ENCODE assay signal across 32 cellular contexts in the genomic region with DNA sequence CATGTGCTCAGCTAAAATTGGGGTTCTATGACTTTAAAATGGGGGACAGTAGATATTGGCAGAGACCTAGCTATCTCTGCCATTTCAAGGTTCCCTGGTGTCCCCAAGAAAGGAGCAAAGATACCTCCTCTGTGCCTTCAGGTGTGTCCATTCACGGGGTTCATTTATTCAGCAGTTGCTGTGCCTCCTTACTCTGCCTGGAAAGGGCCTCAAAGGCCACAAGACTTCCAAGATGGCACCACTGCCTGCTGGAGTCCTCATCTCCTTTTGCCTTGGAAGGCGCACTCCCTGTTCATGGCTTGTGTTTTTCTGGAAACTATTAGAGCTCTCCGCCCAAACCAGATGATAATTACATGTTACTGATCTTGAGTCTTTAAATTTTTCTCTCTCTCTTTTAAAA. TPM values are rescaled to one million over a fixed set of nuclear protein-coding genes. Genes with fewer than 3 reads are reported as not detected.
"Had no signal": no experiment of that assay in that cellular context is flagged by ENCODE, and none has a peak within 500 bp of the region (broad histone marks: within the 10 kb centered on the region; RNA-seq: fewer than 3 reads in every experiment).

No MANE protein-coding gene starts in this region.

- H3K36me3 ChIP-seq: adrenal gland, esophagus muscularis mucosa, gastroesophageal sphincter, heart right ventricle had no signal

- DNase-seq: activated CD4-positive, alpha-beta memory T cell treated with anti-CD3 and anti-CD28 coated beads for 36 hours; activated CD4-positive, alpha-beta T cell treated with anti-CD3 and anti-CD28 coated beads for 36 hours; activated CD4-positive, alpha-beta T cell treated with anti-CD3 and anti-CD28 coated beads, Interleukin-2, amount 10 ng/mL, durations not matched to agents 24 days and 14 days; activated CD4-positive, CD25-positive, alpha-beta regulatory T cell; activated CD4-positive, CD25-positive, alpha-beta regulatory T cell treated with anti-CD3 and anti-CD28 coated beads, Interleukin-2, amount 50 U/mL, for 72 hours; activated CD8-positive, alpha-beta T cell treated with anti-CD3 and anti-CD28 coated beads, Interleukin-2, amount 10 ng/mL, durations not matched to agents 7 days and 5 days; activated effector memory CD4-positive, alpha-beta T cell treated with anti-CD3 and anti-CD28 coated beads, Interleukin-2, amount 50 U/mL, for 16 hours; activated naive CD4-positive, alpha-beta T cell treated with anti-CD3 and anti-CD28 coated beads for 36 hours; activated naive CD8-positive, alpha-beta T cell treated with anti-CD3 and anti-CD28 coated beads for 36 hours; activated naive CD8-positive, alpha-beta T cell treated with anti-CD3 and anti-CD28 coated beads, Interleukin-2, amount 50 U/mL, for 24 hours; activated T-cell treated with anti-CD3 and anti-CD28 coated beads, Interleukin-2, amount 50 U/mL, for 4 hours; adrenal gland; amygdala; aorta; body of pancreas; caudate nucleus; dermis blood vessel endothelial cell; effector CD4-positive, alpha-beta T cell; effector memory CD8-positive, alpha-beta T cell; erythroblast; foreskin melanocyte; heart right ventricle; T-helper 1 cell; T-helper 2 cell had no signal

- H3K9me3 ChIP-seq: adrenal gland, body of pancreas had no signal

- H3K27ac Mint-ChIP-seq: activated CD4-positive, alpha-beta memory T cell treated with anti-CD3 and anti-CD28 coated beads for 36 hours; activated CD4-positive, alpha-beta T cell treated with anti-CD3 and anti-CD28 coated beads for 36 hours; activated CD4-positive, alpha-beta T cell treated with anti-CD3 and anti-CD28 coated beads, Interleukin-2, amount 10 ng/mL, durations not matched to agents 24 days and 14 days; activated CD8-positive, alpha-beta T cell treated with anti-CD3 and anti-CD28 coated beads, Interleukin-2, amount 10 ng/mL, durations not matched to agents 7 days and 5 days; activated naive CD4-positive, alpha-beta T cell treated with anti-CD3 and anti-CD28 coated beads for 36 hours; activated naive CD4-positive, alpha-beta T cell treated with anti-CD3 and anti-CD28 coated beads, Interleukin-2, amount 50 U/mL, for 24 hours; activated naive CD8-positive, alpha-beta T cell treated with anti-CD3 and anti-CD28 coated beads for 36 hours; activated naive CD8-positive, alpha-beta T cell treated with anti-CD3 and anti-CD28 coated beads, Interleukin-2, amount 50 U/mL, for 24 hours; activated T-helper 17 cell treated with anti-CD3 and anti-CD28 coated beads, Interleukin-2, amount 50 U/mL, for 72 hours had no signal

- H3K27me3 ChIP-seq: body of pancreas had no signal

- H3K4me3 ChIP-seq: adrenal gland, body of pancreas, esophagus muscularis mucosa, gastroesophageal sphincter, heart right ventricle had no signal

- H3K27me3 Mint-ChIP-seq: activated CD4-positive, alpha-beta T cell treated with anti-CD3 and anti-CD28 coated beads for 36 hours; activated naive CD4-positive, alpha-beta T cell treated with anti-CD3 and anti-CD28 coated beads, Interleukin-2, amount 50 U/mL, for 24 hours; activated naive CD8-positive, alpha-beta T cell treated with anti-CD3 and anti-CD28 coated beads for 36 hours; activated naive CD8-positive, alpha-beta T cell treated with anti-CD3 and anti-CD28 coated beads, Interleukin-2, amount 50 U/mL, for 24 hours; activated T-helper 17 cell treated with anti-CD3 and anti-CD28 coated beads, Interleukin-2, amount 50 U/mL, for 72 hours; effector memory CD8-positive, alpha-beta T cell had no signal

- H3K4me1 ChIP-seq: body of pancreas had no signal

- H3K27ac ChIP-seq: adrenal gland, body of pancreas, esophagus muscularis mucosa, gastroesophageal sphincter, heart right ventricle had no signal

- ATAC-seq: activated CD4-positive, alpha-beta T cell treated with anti-CD3 and anti-CD28 coated beads for 36 hours; activated CD8-positive, alpha-beta T cell treated with anti-CD3 and anti-CD28 coated beads, Interleukin-2, amount 10 ng/mL, durations not matched to agents 7 days and 5 days; activated naive CD8-positive, alpha-beta T cell treated with anti-CD3 and anti-CD28 coated beads, Interleukin-2, amount 50 U/mL, for 24 hours; activated T-cell treated with anti-CD3 and anti-CD28 coated beads, Interleukin-2, amount 50 U/mL, for 4 hours; activated T-helper 17 cell treated with anti-CD3 and anti-CD28 coated beads, Interleukin-2, amount 50 U/mL, for 72 hours; body of pancreas; effector memory CD8-positive, alpha-beta T cell; gastroesophageal sphincter; heart right ventricle had no signal

- H3K9me3 Mint-ChIP-seq: activated naive CD4-positive, alpha-beta T cell treated with anti-CD3 and anti-CD28 coated beads, Interleukin-2, amount 50 U/mL, for 24 hours; activated T-helper 17 cell treated with anti-CD3 and anti-CD28 coated beads, Interleukin-2, amount 50 U/mL, for 72 hours; effector memory CD8-positive, alpha-beta T cell had no signal

- H3K4me3 Mint-ChIP-seq: activated CD4-positive, alpha-beta memory T cell treated with anti-CD3 and anti-CD28 coated beads for 36 hours; activated CD4-positive, alpha-beta T cell treated with anti-CD3 and anti-CD28 coated beads for 36 hours; activated CD4-positive, alpha-beta T cell treated with anti-CD3 and anti-CD28 coated beads, Interleukin-2, amount 10 ng/mL, durations not matched to agents 24 days and 14 days; activated CD8-positive, alpha-beta T cell treated with anti-CD3 and anti-CD28 coated beads, Interleukin-2, amount 10 ng/mL, durations not matched to agents 7 days and 5 days; activated naive CD4-positive, alpha-beta T cell treated with anti-CD3 and anti-CD28 coated beads for 36 hours; activated naive CD4-positive, alpha-beta T cell treated with anti-CD3 and anti-CD28 coated beads, Interleukin-2, amount 50 U/mL, for 24 hours; activated naive CD8-positive, alpha-beta T cell treated with anti-CD3 and anti-CD28 coated beads for 36 hours; activated naive CD8-positive, alpha-beta T cell treated with anti-CD3 and anti-CD28 coated beads, Interleukin-2, amount 50 U/mL, for 24 hours; activated T-cell treated with anti-CD3 and anti-CD28 coated beads, Interleukin-2, amount 50 U/mL, for 4 hours; activated T-helper 17 cell treated with anti-CD3 and anti-CD28 coated beads, Interleukin-2, amount 50 U/mL, for 72 hours; effector memory CD8-positive, alpha-beta T cell had no signal

RNA-seq across cellular contexts. Expression of gene ZBP1, which starts 3.9 kb away (rescaled TPM):
- total RNA-seq: chondrocyte, dermis blood vessel endothelial cell, fibroblast of lung, fibroblast of villous mesenchyme, glomerular endothelial cell had no signal
